ENCODE assay signal across 1 cellular context in the genomic region with DNA sequence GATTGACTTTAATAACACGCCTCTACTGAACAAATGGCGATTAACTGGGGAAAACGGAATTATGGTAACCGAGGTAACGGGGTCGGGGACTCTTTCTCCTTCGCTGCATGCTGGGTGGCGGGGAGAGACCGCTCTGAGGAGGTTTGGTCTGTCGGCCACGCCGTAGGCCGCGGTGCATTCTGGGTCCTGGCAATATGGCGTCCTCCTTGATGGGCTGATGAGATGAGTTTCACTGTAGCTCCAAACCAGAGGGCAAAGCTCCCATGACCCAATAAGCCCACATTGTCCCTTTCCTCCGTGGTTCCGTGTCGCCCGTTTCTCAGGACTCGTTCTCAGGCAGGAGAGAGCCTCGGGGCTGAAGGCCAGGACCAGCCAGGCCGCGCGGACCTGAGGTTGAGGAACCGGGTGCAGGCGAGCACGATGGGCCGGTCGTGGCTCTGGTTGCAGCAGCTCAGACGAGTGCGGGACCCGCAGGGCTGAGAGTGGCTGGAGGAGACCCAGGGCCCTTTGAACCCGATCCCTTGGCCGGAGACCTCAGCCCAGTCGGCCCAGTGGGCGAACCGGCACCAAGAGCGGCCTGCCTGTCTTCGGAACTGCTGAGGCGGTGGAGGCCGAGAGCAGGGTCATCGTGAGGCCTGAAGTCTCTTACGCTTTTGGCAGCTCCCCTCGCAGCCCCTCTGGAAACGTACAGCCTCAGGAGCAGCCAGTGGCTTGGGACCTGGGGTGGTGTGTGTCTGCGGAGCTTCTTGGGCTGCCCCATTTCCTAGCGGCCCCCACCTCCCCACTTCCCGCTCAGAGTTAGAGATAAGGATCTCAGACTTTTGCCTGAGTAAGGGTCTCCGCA.
TF ChIP-seq lines count a peak whose summit lies in the region.

A gene with protein sequence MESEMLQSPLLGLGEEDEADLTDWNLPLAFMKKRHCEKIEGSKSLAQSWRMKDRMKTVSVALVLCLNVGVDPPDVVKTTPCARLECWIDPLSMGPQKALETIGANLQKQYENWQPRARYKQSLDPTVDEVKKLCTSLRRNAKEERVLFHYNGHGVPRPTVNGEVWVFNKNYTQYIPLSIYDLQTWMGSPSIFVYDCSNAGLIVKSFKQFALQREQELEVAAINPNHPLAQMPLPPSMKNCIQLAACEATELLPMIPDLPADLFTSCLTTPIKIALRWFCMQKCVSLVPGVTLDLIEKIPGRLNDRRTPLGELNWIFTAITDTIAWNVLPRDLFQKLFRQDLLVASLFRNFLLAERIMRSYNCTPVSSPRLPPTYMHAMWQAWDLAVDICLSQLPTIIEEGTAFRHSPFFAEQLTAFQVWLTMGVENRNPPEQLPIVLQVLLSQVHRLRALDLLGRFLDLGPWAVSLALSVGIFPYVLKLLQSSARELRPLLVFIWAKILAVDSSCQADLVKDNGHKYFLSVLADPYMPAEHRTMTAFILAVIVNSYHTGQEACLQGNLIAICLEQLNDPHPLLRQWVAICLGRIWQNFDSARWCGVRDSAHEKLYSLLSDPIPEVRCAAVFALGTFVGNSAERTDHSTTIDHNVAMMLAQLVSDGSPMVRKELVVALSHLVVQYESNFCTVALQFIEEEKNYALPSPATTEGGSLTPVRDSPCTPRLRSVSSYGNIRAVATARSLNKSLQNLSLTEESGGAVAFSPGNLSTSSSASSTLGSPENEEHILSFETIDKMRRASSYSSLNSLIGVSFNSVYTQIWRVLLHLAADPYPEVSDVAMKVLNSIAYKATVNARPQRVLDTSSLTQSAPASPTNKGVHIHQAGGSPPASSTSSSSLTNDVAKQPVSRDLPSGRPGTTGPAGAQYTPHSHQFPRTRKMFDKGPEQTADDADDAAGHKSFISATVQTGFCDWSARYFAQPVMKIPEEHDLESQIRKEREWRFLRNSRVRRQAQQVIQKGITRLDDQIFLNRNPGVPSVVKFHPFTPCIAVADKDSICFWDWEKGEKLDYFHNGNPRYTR (N-terminal part only) (plus strand): TSS at position 184 of the 844 bp plus-strand sequence. CDS start 792 bp downstream, outside the sequence.

TF ChIP-seq in HepG2, 621 proteins besides CTCF, POLR2A, EP300 and RAD21 (continued from another document and continues in another):
- TF ChIP-seq, protein P1, sequence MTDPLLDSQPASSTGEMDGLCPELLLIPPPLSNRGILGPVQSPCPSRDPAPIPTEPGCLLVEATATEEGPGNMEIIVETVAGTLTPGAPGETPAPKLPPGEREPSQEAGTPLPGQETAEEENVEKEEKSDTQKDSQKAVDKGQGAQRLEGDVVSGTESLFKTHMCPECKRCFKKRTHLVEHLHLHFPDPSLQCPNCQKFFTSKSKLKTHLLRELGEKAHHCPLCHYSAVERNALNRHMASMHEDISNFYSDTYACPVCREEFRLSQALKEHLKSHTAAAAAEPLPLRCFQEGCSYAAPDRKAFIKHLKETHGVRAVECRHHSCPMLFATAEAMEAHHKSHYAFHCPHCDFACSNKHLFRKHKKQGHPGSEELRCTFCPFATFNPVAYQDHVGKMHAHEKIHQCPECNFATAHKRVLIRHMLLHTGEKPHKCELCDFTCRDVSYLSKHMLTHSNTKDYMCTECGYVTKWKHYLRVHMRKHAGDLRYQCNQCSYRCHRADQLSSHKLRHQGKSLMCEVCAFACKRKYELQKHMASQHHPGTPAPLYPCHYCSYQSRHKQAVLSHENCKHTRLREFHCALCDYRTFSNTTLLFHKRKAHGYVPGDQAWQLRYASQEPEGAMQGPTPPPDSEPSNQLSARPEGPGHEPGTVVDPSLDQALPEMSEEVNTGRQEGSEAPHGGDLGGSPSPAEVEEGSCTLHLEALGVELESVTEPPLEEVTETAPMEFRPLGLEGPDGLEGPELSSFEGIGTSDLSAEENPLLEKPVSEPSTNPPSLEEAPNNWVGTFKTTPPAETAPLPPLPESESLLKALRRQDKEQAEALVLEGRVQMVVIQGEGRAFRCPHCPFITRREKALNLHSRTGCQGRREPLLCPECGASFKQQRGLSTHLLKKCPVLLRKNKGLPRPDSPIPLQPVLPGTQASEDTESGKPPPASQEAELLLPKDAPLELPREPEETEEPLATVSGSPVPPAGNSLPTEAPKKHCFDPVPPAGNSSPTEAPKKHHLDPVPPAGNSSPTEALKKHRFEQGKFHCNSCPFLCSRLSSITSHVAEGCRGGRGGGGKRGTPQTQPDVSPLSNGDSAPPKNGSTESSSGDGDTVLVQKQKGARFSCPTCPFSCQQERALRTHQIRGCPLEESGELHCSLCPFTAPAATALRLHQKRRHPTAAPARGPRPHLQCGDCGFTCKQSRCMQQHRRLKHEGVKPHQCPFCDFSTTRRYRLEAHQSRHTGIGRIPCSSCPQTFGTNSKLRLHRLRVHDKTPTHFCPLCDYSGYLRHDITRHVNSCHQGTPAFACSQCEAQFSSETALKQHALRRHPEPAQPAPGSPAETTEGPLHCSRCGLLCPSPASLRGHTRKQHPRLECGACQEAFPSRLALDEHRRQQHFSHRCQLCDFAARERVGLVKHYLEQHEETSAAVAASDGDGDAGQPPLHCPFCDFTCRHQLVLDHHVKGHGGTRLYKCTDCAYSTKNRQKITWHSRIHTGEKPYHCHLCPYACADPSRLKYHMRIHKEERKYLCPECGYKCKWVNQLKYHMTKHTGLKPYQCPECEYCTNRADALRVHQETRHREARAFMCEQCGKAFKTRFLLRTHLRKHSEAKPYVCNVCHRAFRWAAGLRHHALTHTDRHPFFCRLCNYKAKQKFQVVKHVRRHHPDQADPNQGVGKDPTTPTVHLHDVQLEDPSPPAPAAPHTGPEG (CRISPR knock-in tag; IDR thresholded peaks at IDR 0.05): peak; percentile 94
- TF ChIP-seq SYNCRIP (IDR thresholded peaks at IDR 0.05; ENCODE audit: insufficient read depth, low read depth, low read length) (no peak), ZBTB7A (CRISPR knock-in tag; IDR thresholded peaks at IDR 0.05) (peak; percentile 45; the same call in 1 of the 2 replicates), ZBTB3 (CRISPR knock-in tag; IDR thresholded peaks at IDR 0.05; ENCODE audit: borderline replicate concordance, low read depth) (no peak), NFKB2 (CRISPR knock-in tag; IDR thresholded peaks at IDR 0.05; ENCODE audit: borderline replicate concordance) (peak; percentile 89), PRMT3 (CRISPR knock-in tag; IDR thresholded peaks at IDR 0.05; ENCODE audit: borderline replicate concordance, low read depth) (no peak), HOXA3 (CRISPR knock-in tag; IDR thresholded peaks at IDR 0.05) (peak; percentile 96), KLF12 (CRISPR knock-in tag; IDR thresholded peaks at IDR 0.05; ENCODE audit: borderline replicate concordance) (peak; percentile 89), ZNF253 (CRISPR knock-in tag; IDR thresholded peaks at IDR 0.05; ENCODE audit: borderline replicate concordance) (0 out of 2 replicates have a peak, but pooled peaks have one; percentile 39), ZNF7 (CRISPR knock-in tag; IDR thresholded peaks at IDR 0.05) (no peak), ZMYM2 (CRISPR knock-in tag; IDR thresholded peaks at IDR 0.05) (no peak; the same call in 1 of the 2 replicates), RBM22 (optimal IDR thresholded peaks at IDR 0.05; ENCODE audit: low read length) (no peak), HDAC2 (CRISPR knock-in tag; IDR thresholded peaks at IDR 0.05) (peak; percentile 97), KDM2A (CRISPR knock-in tag; IDR thresholded peaks at IDR 0.05; ENCODE audit: borderline replicate concordance, low read depth) (peak; percentile 97), SUZ12 (IDR thresholded peaks at IDR 0.05; ENCODE audit: low read depth, low read length) (peak; percentile 86), ZBTB20 (CRISPR knock-in tag; IDR thresholded peaks at IDR 0.05; ENCODE audit: borderline replicate concordance, low read depth) (peak; percentile 96), GABPB1 (CRISPR knock-in tag; IDR thresholded peaks at IDR 0.05) (peak; percentile 84), ZMAT3 (CRISPR knock-in tag; conservative IDR thresholded peaks at IDR 0.05) (peak; percentile 96), ZNF24 (IDR thresholded peaks at IDR 0.05) (0 out of 2 replicates have a peak, but pooled peaks have one; percentile 62), RARA (CRISPR knock-in tag; IDR thresholded peaks at IDR 0.05) (peak; percentile 54; the same call in 1 of the 2 replicates), ZNF558 (CRISPR knock-in tag; IDR thresholded peaks at IDR 0.05; ENCODE audit: borderline replicate concordance) (peak; percentile 90; the same call in 1 of the 2 replicates), CEBPG (CRISPR knock-in tag; IDR thresholded peaks at IDR 0.05) (peak; percentile 65), ZNF460 (CRISPR knock-in tag; IDR thresholded peaks at IDR 0.05; ENCODE audit: borderline replicate concordance) (no peak), JDP2 (CRISPR knock-in tag; IDR thresholded peaks at IDR 0.05; ENCODE audit: borderline replicate concordance) (no peak), TBX3 (IDR thresholded peaks at IDR 0.05; ENCODE audit: borderline replicate concordance) (0 out of 2 replicates have a peak, but pooled peaks have one; percentile 8), ZNF441 (CRISPR knock-in tag; IDR thresholded peaks at IDR 0.05; ENCODE audit: borderline replicate concordance) (no peak; the same call in 1 of the 2 replicates)
- TF ChIP-seq, protein P2, sequence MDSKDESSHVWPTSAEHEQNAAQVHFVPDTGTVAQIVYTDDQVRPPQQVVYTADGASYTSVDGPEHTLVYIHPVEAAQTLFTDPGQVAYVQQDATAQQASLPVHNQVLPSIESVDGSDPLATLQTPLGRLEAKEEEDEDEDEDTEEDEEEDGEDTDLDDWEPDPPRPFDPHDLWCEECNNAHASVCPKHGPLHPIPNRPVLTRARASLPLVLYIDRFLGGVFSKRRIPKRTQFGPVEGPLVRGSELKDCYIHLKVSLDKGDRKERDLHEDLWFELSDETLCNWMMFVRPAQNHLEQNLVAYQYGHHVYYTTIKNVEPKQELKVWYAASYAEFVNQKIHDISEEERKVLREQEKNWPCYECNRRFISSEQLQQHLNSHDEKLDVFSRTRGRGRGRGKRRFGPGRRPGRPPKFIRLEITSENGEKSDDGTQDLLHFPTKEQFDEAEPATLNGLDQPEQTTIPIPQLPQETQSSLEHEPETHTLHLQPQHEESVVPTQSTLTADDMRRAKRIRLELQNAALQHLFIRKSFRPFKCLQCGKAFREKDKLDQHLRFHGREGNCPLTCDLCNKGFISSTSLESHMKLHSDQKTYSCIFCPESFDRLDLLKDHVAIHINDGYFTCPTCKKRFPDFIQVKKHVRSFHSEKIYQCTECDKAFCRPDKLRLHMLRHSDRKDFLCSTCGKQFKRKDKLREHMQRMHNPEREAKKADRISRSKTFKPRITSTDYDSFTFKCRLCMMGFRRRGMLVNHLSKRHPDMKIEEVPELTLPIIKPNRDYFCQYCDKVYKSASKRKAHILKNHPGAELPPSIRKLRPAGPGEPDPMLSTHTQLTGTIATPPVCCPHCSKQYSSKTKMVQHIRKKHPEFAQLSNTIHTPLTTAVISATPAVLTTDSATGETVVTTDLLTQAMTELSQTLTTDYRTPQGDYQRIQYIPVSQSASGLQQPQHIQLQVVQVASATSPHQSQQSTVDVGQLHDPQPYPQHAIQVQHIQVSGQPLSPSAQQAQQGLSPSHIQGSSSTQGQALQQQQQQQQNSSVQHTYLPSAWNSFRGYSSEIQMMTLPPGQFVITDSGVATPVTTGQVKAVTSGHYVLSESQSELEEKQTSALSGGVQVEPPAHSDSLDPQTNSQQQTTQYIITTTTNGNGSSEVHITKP (CRISPR knock-in tag; IDR thresholded peaks at IDR 0.05; ENCODE audit: low read depth): peak; percentile 55; the same call in 1 of the 2 replicates
- TF ChIP-seq, protein P3, sequence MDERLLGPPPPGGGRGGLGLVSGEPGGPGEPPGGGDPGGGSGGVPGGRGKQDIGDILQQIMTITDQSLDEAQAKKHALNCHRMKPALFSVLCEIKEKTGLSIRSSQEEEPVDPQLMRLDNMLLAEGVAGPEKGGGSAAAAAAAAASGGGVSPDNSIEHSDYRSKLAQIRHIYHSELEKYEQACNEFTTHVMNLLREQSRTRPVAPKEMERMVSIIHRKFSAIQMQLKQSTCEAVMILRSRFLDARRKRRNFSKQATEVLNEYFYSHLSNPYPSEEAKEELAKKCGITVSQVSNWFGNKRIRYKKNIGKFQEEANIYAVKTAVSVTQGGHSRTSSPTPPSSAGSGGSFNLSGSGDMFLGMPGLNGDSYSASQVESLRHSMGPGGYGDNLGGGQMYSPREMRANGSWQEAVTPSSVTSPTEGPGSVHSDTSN (CRISPR knock-in tag; IDR thresholded peaks at IDR 0.05): no peak
- TF ChIP-seq, protein P4, sequence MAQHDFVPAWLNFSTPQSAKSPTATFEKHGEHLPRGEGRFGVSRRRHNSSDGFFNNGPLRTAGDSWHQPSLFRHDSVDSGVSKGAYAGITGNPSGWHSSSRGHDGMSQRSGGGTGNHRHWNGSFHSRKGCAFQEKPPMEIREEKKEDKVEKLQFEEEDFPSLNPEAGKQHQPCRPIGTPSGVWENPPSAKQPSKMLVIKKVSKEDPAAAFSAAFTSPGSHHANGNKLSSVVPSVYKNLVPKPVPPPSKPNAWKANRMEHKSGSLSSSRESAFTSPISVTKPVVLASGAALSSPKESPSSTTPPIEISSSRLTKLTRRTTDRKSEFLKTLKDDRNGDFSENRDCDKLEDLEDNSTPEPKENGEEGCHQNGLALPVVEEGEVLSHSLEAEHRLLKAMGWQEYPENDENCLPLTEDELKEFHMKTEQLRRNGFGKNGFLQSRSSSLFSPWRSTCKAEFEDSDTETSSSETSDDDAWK (CRISPR knock-in tag; IDR thresholded peaks at IDR 0.05): no peak
- TF ChIP-seq, protein P5, sequence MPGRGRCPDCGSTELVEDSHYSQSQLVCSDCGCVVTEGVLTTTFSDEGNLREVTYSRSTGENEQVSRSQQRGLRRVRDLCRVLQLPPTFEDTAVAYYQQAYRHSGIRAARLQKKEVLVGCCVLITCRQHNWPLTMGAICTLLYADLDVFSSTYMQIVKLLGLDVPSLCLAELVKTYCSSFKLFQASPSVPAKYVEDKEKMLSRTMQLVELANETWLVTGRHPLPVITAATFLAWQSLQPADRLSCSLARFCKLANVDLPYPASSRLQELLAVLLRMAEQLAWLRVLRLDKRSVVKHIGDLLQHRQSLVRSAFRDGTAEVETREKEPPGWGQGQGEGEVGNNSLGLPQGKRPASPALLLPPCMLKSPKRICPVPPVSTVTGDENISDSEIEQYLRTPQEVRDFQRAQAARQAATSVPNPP (CRISPR knock-in tag; IDR thresholded peaks at IDR 0.05): no peak; the same call in 1 of the 2 replicates
- TF ChIP-seq, protein P6, sequence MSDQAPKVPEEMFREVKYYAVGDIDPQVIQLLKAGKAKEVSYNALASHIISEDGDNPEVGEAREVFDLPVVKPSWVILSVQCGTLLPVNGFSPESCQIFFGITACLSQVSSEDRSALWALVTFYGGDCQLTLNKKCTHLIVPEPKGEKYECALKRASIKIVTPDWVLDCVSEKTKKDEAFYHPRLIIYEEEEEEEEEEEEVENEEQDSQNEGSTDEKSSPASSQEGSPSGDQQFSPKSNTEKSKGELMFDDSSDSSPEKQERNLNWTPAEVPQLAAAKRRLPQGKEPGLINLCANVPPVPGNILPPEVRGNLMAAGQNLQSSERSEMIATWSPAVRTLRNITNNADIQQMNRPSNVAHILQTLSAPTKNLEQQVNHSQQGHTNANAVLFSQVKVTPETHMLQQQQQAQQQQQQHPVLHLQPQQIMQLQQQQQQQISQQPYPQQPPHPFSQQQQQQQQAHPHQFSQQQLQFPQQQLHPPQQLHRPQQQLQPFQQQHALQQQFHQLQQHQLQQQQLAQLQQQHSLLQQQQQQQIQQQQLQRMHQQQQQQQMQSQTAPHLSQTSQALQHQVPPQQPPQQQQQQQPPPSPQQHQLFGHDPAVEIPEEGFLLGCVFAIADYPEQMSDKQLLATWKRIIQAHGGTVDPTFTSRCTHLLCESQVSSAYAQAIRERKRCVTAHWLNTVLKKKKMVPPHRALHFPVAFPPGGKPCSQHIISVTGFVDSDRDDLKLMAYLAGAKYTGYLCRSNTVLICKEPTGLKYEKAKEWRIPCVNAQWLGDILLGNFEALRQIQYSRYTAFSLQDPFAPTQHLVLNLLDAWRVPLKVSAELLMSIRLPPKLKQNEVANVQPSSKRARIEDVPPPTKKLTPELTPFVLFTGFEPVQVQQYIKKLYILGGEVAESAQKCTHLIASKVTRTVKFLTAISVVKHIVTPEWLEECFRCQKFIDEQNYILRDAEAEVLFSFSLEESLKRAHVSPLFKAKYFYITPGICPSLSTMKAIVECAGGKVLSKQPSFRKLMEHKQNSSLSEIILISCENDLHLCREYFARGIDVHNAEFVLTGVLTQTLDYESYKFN (CRISPR knock-in tag; conservative IDR thresholded peaks at IDR 0.05): peak; percentile 42; the same call in 1 of the 2 replicates
